ENCODE assay signal across 8 cellular contexts in the genomic region with DNA sequence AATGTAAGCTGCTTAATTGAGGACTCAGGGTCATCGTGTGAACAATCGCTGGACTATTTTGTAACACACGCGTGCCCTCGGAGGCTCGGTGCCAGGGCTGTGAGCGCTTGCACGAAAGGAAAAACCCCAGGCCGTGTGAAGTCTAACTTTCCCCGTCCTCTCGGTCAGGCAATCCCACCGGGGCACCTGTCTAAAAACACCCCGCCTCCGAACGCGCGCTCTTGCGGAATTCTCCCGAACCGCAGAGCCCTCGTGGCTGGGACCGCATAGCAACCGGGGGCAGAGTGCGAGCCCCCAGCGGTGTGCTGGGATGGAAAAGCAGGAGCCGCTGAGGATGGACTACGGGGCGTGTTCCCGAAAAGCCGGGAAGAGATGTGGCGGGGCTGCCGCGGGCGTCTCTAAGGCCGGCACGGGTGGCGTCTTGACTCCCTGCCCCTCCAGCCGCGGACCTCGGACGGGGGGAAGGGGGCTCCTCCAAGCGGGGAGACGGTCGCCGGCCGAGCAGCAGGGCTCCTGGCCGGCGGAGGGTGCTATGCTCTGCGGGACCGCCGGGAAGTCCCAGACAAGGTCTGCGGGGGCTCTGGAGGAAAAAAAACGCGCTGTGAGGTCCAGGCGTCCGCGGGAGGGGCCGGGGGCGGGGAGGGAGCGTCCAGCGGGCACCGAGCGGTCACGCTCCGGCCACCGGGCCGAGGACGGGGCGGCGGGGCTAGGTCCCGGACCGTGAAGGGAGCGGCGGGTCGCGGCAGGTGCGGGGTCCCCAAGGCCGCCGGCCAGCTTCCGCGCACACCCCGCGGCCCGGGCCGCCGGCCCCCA. TPM values are rescaled to one million over a fixed set of nuclear protein-coding genes. Genes with fewer than 3 reads are reported as not detected.
A peak's percentile ranks its signal among the peaks of the same experiment; 100 is the strongest.
DNase-seq lines count a peak whose midpoint lies in the region; ATAC-seq and TF ChIP-seq lines count a peak whose summit lies in the region.

No MANE protein-coding gene starts in this region.

- H3F3A ChIP-seq in OCI-LY1 (ENCODE audit: insufficient read depth, low read length): no peaks in the 10 kb centered on the region

- H3K9me3 Mint-ChIP-seq in nephron: peaks cover 2% of the 10 kb centered on the region

- peaks cover 28% of the 10 kb centered on the region for H3K27me3 Mint-ChIP-seq in nephron (ENCODE audit: low read depth)

- no peaks in the 10 kb centered on the region for H3K79me2 ChIP-seq in OCI-LY1 (ENCODE audit: insufficient read depth, low read length)

- TF ChIP-seq POLR2A in testis (IDR thresholded peaks at IDR 0.05): no peak

- peaks cover 14% of the 10 kb centered on the region for H3K36me3 ChIP-seq in OCI-LY1 (ENCODE audit: insufficient read depth, low read length)
- H3K36me3 ChIP-seq in testis (ENCODE audit: low read depth, missing control alignments): no peaks in the 10 kb centered on the region

- DNase-seq in SIG-M5 treated with dmso at 0.1 percent for 504 hours (lab: John Stamatoyannopoulos, UW; ENCODE audit: unreplicated experiment) (peak; percentile 43), SIG-M5 (lab: John Stamatoyannopoulos, UW) (no peak), fibroblast of gingiva (ENCODE audit: low read depth) (peak; percentile 46), testis (peak; percentile 48)
- peak; percentile 70 for DNase-seq in activated T-cell treated with anti-CD3 and anti-CD28 coated beads, Interleukin-2, amount 50 U/mL, for 48 hours

- H3K4me1 Mint-ChIP-seq in nephron: peaks cover 10% of the 10 kb centered on the region

- TF ChIP-seq CTCF in OCI-LY1 (IDR thresholded peaks at IDR 0.05; ENCODE audit: low read length) (peak; percentile 28; the same call in 1 of the 2 replicates), nephron (IDR thresholded peaks at IDR 0.05; ENCODE audit: unreplicated experiment in 3 of 3) (peak in 2 of 3 experiments; percentile 6 to 33), testis (IDR thresholded peaks at IDR 0.05) (peak in 1 of 3 experiments; percentile 17)

- H3K4me1 ChIP-seq in OCI-LY1 (ENCODE audit: insufficient read depth, low read length, severe bottlenecking) (peaks cover 39% of the 10 kb centered on the region), testis (peaks cover 10% of the 10 kb centered on the region)

- H3K9me3 ChIP-seq in OCI-LY1 (ENCODE audit: low read length) (no peaks in the 10 kb centered on the region), testis (no peaks in the 10 kb centered on the region)

- H3K9me2 ChIP-seq in OCI-LY1 (ENCODE audit: low read depth, low read length): no peaks in the 10 kb centered on the region

- peak overlapping the region; percentile 84 to 99 (median 88) for H3K4me3 Mint-ChIP-seq in nephron

- no peaks in the 10 kb centered on the region for H3K27me3 ChIP-seq in OCI-LY1 (ENCODE audit: insufficient read depth, low read length)
- no peaks in the 10 kb centered on the region for H3K27me3 ChIP-seq in testis

- H3K4me2 ChIP-seq in OCI-LY1 (ENCODE audit: low read length): peak overlapping the region; percentile 68

- H3K27ac ChIP-seq in OCI-LY1 (ENCODE audit: low read depth, low read length, poor library complexity, severe bottlenecking) (peak overlapping the region; percentile 79), testis (peak overlapping the region; percentile 98 to 100)

- H3K4me3 ChIP-seq in OCI-LY1 (ENCODE audit: low read depth, low read length, poor library complexity, severe bottlenecking): peak overlapping the region; percentile 86
- peak overlapping the region; percentile 92 to 97 for H3K4me3 ChIP-seq in testis

- H4K20me1 ChIP-seq in OCI-LY1 (ENCODE audit: insufficient read depth, low read length): no peaks in the 10 kb centered on the region

- ATAC-seq in HG02885 (IDR thresholded peaks at IDR 0.05; ENCODE audit: poor library complexity, unreplicated experiment): peak; percentile 24

- intact Hi-C loops in testis (cut with DNase I; ENCODE audit: low total_unique reads): no loop called here

- H3K9ac ChIP-seq in OCI-LY1 (ENCODE audit: low read length): peak overlapping the region; percentile 91

- H3K36me3 Mint-ChIP-seq in nephron (ENCODE audit: low read depth): peaks cover 13% of the 10 kb centered on the region

- WGBS in testis, 2 donors: 0 to 2% methylated on average over 26 to 55 of the region's 86 CpGs

- H3K27ac Mint-ChIP-seq in nephron: peak overlapping the region; percentile 55 to 97 (median 93)

- H2AFZ ChIP-seq in OCI-LY1 (ENCODE audit: low read length): no peak overlapping the region

RNA-seq across cellular contexts. Expression of a gene that starts 0.9 kb away (rescaled TPM):
- total RNA-seq in testis: 10 to 100 TPM; 26.3 to 30.9 TPM
- polyA plus RNA-seq in testis (ENCODE audit: insufficient read depth, low read depth, low replicate concordance): 18.1 TPM

RNA-seq across cellular contexts. Expression of a gene that starts 55.4 kb away (rescaled TPM):
- total RNA-seq in testis: 10 to 100 TPM; 13.2 to 17.4 TPM
- 8.6 TPM for polyA plus RNA-seq in testis (ENCODE audit: insufficient read depth, low read depth, low replicate concordance)
